ENCODE assay signal across 20 cellular contexts in genomic region chr12:67413577-67413976, GRCh38.
A peak's percentile ranks its signal among the peaks of the same experiment; 100 is the strongest.
DNase-seq lines count a peak whose midpoint lies in the region; ATAC-seq and TF ChIP-seq lines count a peak whose summit lies in the region.
"Had no signal": no experiment of that assay in that cellular context is flagged by ENCODE, and none has a peak within 500 bp of the region (broad histone marks: within the 10 kb centered on the region; RNA-seq: fewer than 3 reads in every experiment).

No MANE protein-coding gene starts in this region.

- ATAC-seq in HG02885 (IDR thresholded peaks at IDR 0.05; ENCODE audit: poor library complexity, unreplicated experiment): no peak
- ATAC-seq: lower lobe of right lung; Panc1; stimulated activated memory B cell treated with anti-CD40 and anti-IgM and Interleukin-4, amounts not matched to agents 10 μg/mL and 1 μg/mL and 100 μg/mL, for 72 hours had no signal

- no peak for TF ChIP-seq CTCF in fibroblast of villous mesenchyme (IDR thresholded peaks at IDR 0.05; ENCODE audit: insufficient read depth, low read depth, low read length)

- DNase-seq in NCI-H1417 (lab: John Stamatoyannopoulos, UW) (peak in 2 of 3 experiments; percentile 24 to 57), NCI-H1417 treated with DMSO at 0.1 percent for 48 hours (lab: John Stamatoyannopoulos, UW) (no peak), NCI-H69 (lab: John Stamatoyannopoulos, UW) (peak; percentile 63), fibroblast of villous mesenchyme (ENCODE audit: low read depth) (peak; percentile 44), retina (peak; percentile 51), NCI-H524 (lab: John Stamatoyannopoulos, UW) (no peak)
- no peak for DNase-seq in effector CD8-positive, alpha-beta T cell (lab: John Stamatoyannopoulos, UW)
- DNase-seq: 8988T; activated CD4-positive, alpha-beta T cell treated with anti-CD3 and anti-CD28 coated beads, Interleukin-2, amount 50 U/mL, for 4 hours; activated naive CD4-positive, alpha-beta T cell treated with anti-CD3 and anti-CD28 coated beads, Interleukin-2, amount 50 U/mL, for 16 hours; activated T-cell treated with anti-CD3 and anti-CD28 coated beads for 4 hours; cortex of kidney; erythroblast; lower lobe of right lung; naive B cell; NCI-H1930; transverse colon had no signal

- no peak overlapping the region for H3K4me3 ChIP-seq in fibroblast of villous mesenchyme (ENCODE audit: low read depth, low read length)
- H3K4me3 ChIP-seq: lower lobe of right lung, transverse colon had no signal

Comparison
In these comparisons a context has a peak if more than half of its experiments do, and no peak if none do; other contexts are left out.
1. DNase-seq: peak in NCI-H1417 (2 of 3), NCI-H69 (single experiment), fibroblast of villous mesenchyme (single experiment) and retina (single experiment); none in NCI-H1417 treated with DMSO at 0.1 percent for 48 hours (single experiment), NCI-H524 (0 of 2) and effector CD8-positive, alpha-beta T cell (single experiment).